ENCODE assay signal across 28 cellular contexts in genomic region chr21:38859852-38860251, GRCh38. TPM values are rescaled to one million over a fixed set of nuclear protein-coding genes. Genes with fewer than 3 reads are reported as not detected.
A peak's percentile ranks its signal among the peaks of the same experiment; 100 is the strongest.
DNase-seq lines count a peak whose midpoint lies in the region; ATAC-seq and TF ChIP-seq lines count a peak whose summit lies in the region.
"Had no signal": no experiment of that assay in that cellular context is flagged by ENCODE, and none has a peak within 500 bp of the region (broad histone marks: within the 10 kb centered on the region; RNA-seq: fewer than 3 reads in every experiment).

No MANE protein-coding gene starts in this region.

- H3K9ac ChIP-seq in mammary epithelial cell (ENCODE audit: insufficient read depth, low read length): no peak overlapping the region

- no peak overlapping the region for H3K4me2 ChIP-seq in mammary epithelial cell (ENCODE audit: insufficient read depth, low read depth, low read length)

- BruUV-seq in mammary epithelial cell (replicated peaks; lab: Mats Ljungman, UMichigan) (no TSS peak), MCF 10A (replicated peaks; lab: Mats Ljungman, UMichigan) (no TSS peak)

- H3K9me3 Mint-ChIP-seq in MCF 10A (ENCODE audit: unreplicated experiment): no peaks in the 10 kb centered on the region
- H3K9me3 Mint-ChIP-seq in natural killer cell treated with Interleukin-12 subunit alpha and Interleukin-12 subunit beta and Interleukin-15 and Interleukin-18, amount 100 ng/mL, for 72 hours: no peaks in the 10 kb centered on the region
- H3K9me3 Mint-ChIP-seq in CD8-positive, alpha-beta T cell: no peaks in the 10 kb centered on the region
- H3K9me3 Mint-ChIP-seq: activated CD8-positive, alpha-beta T cell treated with anti-CD3 and anti-CD28 coated beads for 36 hours; activated naive CD4-positive, alpha-beta T cell treated with anti-CD3 and anti-CD28 coated beads, Interleukin-2, amount 50 U/mL, for 24 hours; activated T-helper 2 cell treated with anti-CD3 and anti-CD28 coated beads, Interferon-gamma antibody, Interleukin-2, Interleukin-4, amounts not matched to agents 10 μg/mL and 5 μg/mL and 100 μg/mL, durations not matched to agents 14 hours and 24 hours and 36 hours; IgD-negative memory B cell; immature natural killer cell; nephron progenitor cell had no signal

- intact Hi-C loops in mammary epithelial cell (cut with micrococcal nuclease): no loop called here
- intact Hi-C loops in MCF 10A (cut with micrococcal nuclease): no loop called here
- intact Hi-C loops in CD8-positive, alpha-beta T cell (cut with DNase I, micrococcal nuclease): no loop called here

- no peaks in the 10 kb centered on the region for H3K27me3 Mint-ChIP-seq in MCF 10A (ENCODE audit: insufficient read depth, unreplicated experiment)
- peaks cover 36 to 46% of the 10 kb centered on the region in 2 donors for H3K27me3 Mint-ChIP-seq in natural killer cell treated with Interleukin-12 subunit alpha and Interleukin-12 subunit beta and Interleukin-15 and Interleukin-18, amount 100 ng/mL, for 72 hours
- H3K27me3 Mint-ChIP-seq in CD8-positive, alpha-beta T cell (ENCODE audit: low read depth): peaks cover 4% of the 10 kb centered on the region

- WGBS in mammary epithelial cell (ENCODE audit: low coverage, missing lambda C conversion rate): 74% methylated on average over 5 of the region's 5 CpGs

- H3K36me3 ChIP-seq in mammary epithelial cell (ENCODE audit: insufficient read depth, low read length): no peaks in the 10 kb centered on the region
- H3K36me3 ChIP-seq in CD8-positive, alpha-beta T cell (ENCODE audit: insufficient read depth, low read length): no peaks in the 10 kb centered on the region
- H3K36me3 ChIP-seq: BE2C, suprapubic skin, upper lobe of right lung had no signal

- no peaks in the 10 kb centered on the region for H3K4me1 ChIP-seq in mammary epithelial cell (ENCODE audit: insufficient read depth, low read length)
- H3K4me1 ChIP-seq in CD8-positive, alpha-beta T cell (ENCODE audit: insufficient read depth, low read length): peaks cover 4% of the 10 kb centered on the region

- no peak overlapping the region for H2AFZ ChIP-seq in mammary epithelial cell (ENCODE audit: low read depth, low read length)

- peaks cover 9% of the 10 kb centered on the region for H3K4me1 Mint-ChIP-seq in MCF 10A (ENCODE audit: insufficient read depth, unreplicated experiment)
- H3K4me1 Mint-ChIP-seq in natural killer cell treated with Interleukin-12 subunit alpha and Interleukin-12 subunit beta and Interleukin-15 and Interleukin-18, amount 100 ng/mL, for 72 hours (ENCODE audit: low read depth in 2 of 2): peaks cover 0 to 10% of the 10 kb centered on the region in 2 donors
- peaks cover 7% of the 10 kb centered on the region for H3K4me1 Mint-ChIP-seq in CD8-positive, alpha-beta T cell (ENCODE audit: low read depth)
- H3K4me1 Mint-ChIP-seq: activated naive CD4-positive, alpha-beta T cell treated with anti-CD3 and anti-CD28 coated beads, Interleukin-2, amount 50 U/mL, for 24 hours had no signal

- in situ Hi-C loops in mammary epithelial cell (cut with MboI; ENCODE audit: low sequenced_read_pairs in 2 of 2): no loop called here

- no peaks in the 10 kb centered on the region for H3K27me3 ChIP-seq in mammary epithelial cell (ENCODE audit: insufficient read depth, low read length)
- H3K27me3 ChIP-seq in CD8-positive, alpha-beta T cell (ENCODE audit: insufficient read depth, low read length): no peaks in the 10 kb centered on the region
- H3K27me3 ChIP-seq: BE2C, suprapubic skin, upper lobe of right lung had no signal

- no peaks in the 10 kb centered on the region for H4K20me1 ChIP-seq in mammary epithelial cell (ENCODE audit: insufficient read depth, low read length)

- CTCF ChIA-PET in mammary epithelial cell (lab: Charles Lee; ENCODE audit: low non-redundant PET): interaction anchor here (0.6 to 0.9 kb wide), 2 partner anchors 18 to 192 kb away, joined by 3 to 6 read pairs; no protein-coding TSS in a partner anchor
- CTCF ChIA-PET in MCF 10A (lab: Yijun Ruan, JAX): interaction anchor here (0.7 kb wide), 1 partner anchor 179 kb away, joined by 3 read pairs; no protein-coding TSS in a partner anchor
- CTCF ChIA-PET in RWPE1 (lab: Yijun Ruan, JAX): no interaction called here
- CTCF ChIA-PET in CD8-positive, alpha-beta T cell (lab: Charles Lee): no interaction called here

- H3K4me3 Mint-ChIP-seq in MCF 10A (ENCODE audit: unreplicated experiment): no peak overlapping the region
- H3K4me3 Mint-ChIP-seq in natural killer cell treated with Interleukin-12 subunit alpha and Interleukin-12 subunit beta and Interleukin-15 and Interleukin-18, amount 100 ng/mL, for 72 hours: no peak overlapping the region
- H3K4me3 Mint-ChIP-seq in CD8-positive, alpha-beta T cell: no peak overlapping the region
- H3K4me3 Mint-ChIP-seq: activated CD8-positive, alpha-beta T cell treated with anti-CD3 and anti-CD28 coated beads for 36 hours; activated naive CD4-positive, alpha-beta T cell treated with anti-CD3 and anti-CD28 coated beads, Interleukin-2, amount 50 U/mL, for 24 hours; IgD-negative memory B cell; immature natural killer cell; nephron progenitor cell had no signal

- dilution Hi-C loops in mammary epithelial cell (cut with HindIII; ENCODE audit: low sequenced_read_pairs): no loop called here

- H3K27ac ChIP-seq in mammary epithelial cell (ENCODE audit: insufficient read depth, low read depth, low read length): no peak overlapping the region
- no peak overlapping the region for H3K27ac ChIP-seq in RWPE1
- no peak overlapping the region for H3K27ac ChIP-seq in epithelial cell of prostate
- no peak overlapping the region for H3K27ac ChIP-seq in CD8-positive, alpha-beta T cell (ENCODE audit: low read depth, low read length)
- H3K27ac ChIP-seq: skin epidermis, suprapubic skin, upper lobe of right lung had no signal

- TF ChIP-seq CTCF in mammary epithelial cell (conservative IDR thresholded peaks at IDR 0.05 in 1 of 2, IDR thresholded peaks at IDR 0.05 in 1 of 2; ENCODE audit: extremely low read depth in 1 of 2, insufficient read depth in 1 of 2, low read depth in 1 of 2, low read length in 2 of 2) (no peak), MCF 10A (IDR thresholded peaks at IDR 0.05; ENCODE audit: unreplicated experiment) (no peak), RWPE1 (conservative IDR thresholded peaks at IDR 0.05; ENCODE audit: low read depth) (no peak)
- TF ChIP-seq CTCF in CD8-positive, alpha-beta T cell (IDR thresholded peaks at IDR 0.05): no peak

- H3K9me3 ChIP-seq in mammary epithelial cell (replicated peaks; ENCODE audit: insufficient read depth, low read length): no peaks in the 10 kb centered on the region
- no peaks in the 10 kb centered on the region for H3K9me3 ChIP-seq in CD8-positive, alpha-beta T cell (ENCODE audit: low read length)
- H3K9me3 ChIP-seq: BE2C, suprapubic skin, upper lobe of right lung had no signal

- ATAC-seq in natural killer cell treated with Interleukin-12 subunit alpha and Interleukin-12 subunit beta and Interleukin-15 and Interleukin-18, amount 100 ng/mL, for 72 hours: no peak
- ATAC-seq in CD8-positive, alpha-beta T cell: no peak
- ATAC-seq: activated CD8-positive, alpha-beta T cell treated with anti-CD3 and anti-CD28 coated beads for 36 hours; GM12878; HCT116; left colon; upper lobe of right lung had no signal

- DNase-seq in mammary epithelial cell: peak; percentile 68
- DNase-seq in MCF 10A (ENCODE audit: unreplicated experiment): no peak
- peak; percentile 17 for DNase-seq in RWPE1 (ENCODE audit: low spot score)
- peak; percentile 33 for DNase-seq in epithelial cell of prostate (ENCODE audit: low read depth, low spot score)
- no peak for DNase-seq in natural killer cell treated with Interleukin-12 subunit alpha and Interleukin-12 subunit beta and Interleukin-15 and Interleukin-18, amount 100 ng/mL, for 72 hours (ENCODE audit: low spot score)
- DNase-seq in CD8-positive, alpha-beta T cell: no peak
- no peak for DNase-seq in AML-193 (lab: John Stamatoyannopoulos, UW)
- DNase-seq in stimulated activated CD4-positive, alpha-beta T cell treated with anti-CD3 and anti-CD28 coated beads, Interleukin-2, amount 100 ng/mL, for 24 hours: no peak
- DNase-seq: activated CD8-positive, alpha-beta memory T cell treated with anti-CD3 and anti-CD28 coated beads, Interleukin-2, amount 50 U/mL, for 48 hours; activated CD8-positive, alpha-beta T cell treated with anti-CD3 and anti-CD28 coated beads for 36 hours; BE2C; DMS153; immature natural killer cell; left colon; NCI-H1092 treated with DMSO at 0.1 percent for 48 hours; NCI-H187 treated with DMSO at 0.1 percent for 48 hours; NCI-H510A treated with DMSO at 0.1 percent for 48 hours; nephron progenitor cell; retina; stimulated activated naive CD4-positive, alpha-beta T cell treated with Interleukin-2 at 50 U/mL for 16 hours; upper lobe of right lung had no signal

- peaks cover 11% of the 10 kb centered on the region for H3K36me3 Mint-ChIP-seq in MCF 10A (ENCODE audit: insufficient read depth, unreplicated experiment)
- no peaks in the 10 kb centered on the region for H3K36me3 Mint-ChIP-seq in natural killer cell treated with Interleukin-12 subunit alpha and Interleukin-12 subunit beta and Interleukin-15 and Interleukin-18, amount 100 ng/mL, for 72 hours
- H3K36me3 Mint-ChIP-seq in CD8-positive, alpha-beta T cell: no peaks in the 10 kb centered on the region
- H3K36me3 Mint-ChIP-seq: activated naive CD4-positive, alpha-beta T cell treated with anti-CD3 and anti-CD28 coated beads, Interleukin-2, amount 50 U/mL, for 24 hours; immature natural killer cell had no signal

- H3K27ac Mint-ChIP-seq in MCF 10A (ENCODE audit: low read depth, unreplicated experiment): no peak overlapping the region
- no peak overlapping the region for H3K27ac Mint-ChIP-seq in natural killer cell treated with Interleukin-12 subunit alpha and Interleukin-12 subunit beta and Interleukin-15 and Interleukin-18, amount 100 ng/mL, for 72 hours
- H3K27ac Mint-ChIP-seq in CD8-positive, alpha-beta T cell: no peak overlapping the region
- H3K27ac Mint-ChIP-seq: activated CD8-positive, alpha-beta T cell treated with anti-CD3 and anti-CD28 coated beads for 36 hours; activated naive CD4-positive, alpha-beta T cell treated with anti-CD3 and anti-CD28 coated beads, Interleukin-2, amount 50 U/mL, for 24 hours; activated T-helper 2 cell treated with anti-CD3 and anti-CD28 coated beads, Interferon-gamma antibody, Interleukin-2, Interleukin-4, amounts not matched to agents 10 μg/mL and 5 μg/mL and 100 μg/mL, durations not matched to agents 14 hours and 24 hours and 36 hours; immature natural killer cell; nephron progenitor cell had no signal

- no peak overlapping the region for H3K4me3 ChIP-seq in mammary epithelial cell (replicated peaks in 1 of 3; ENCODE audit: insufficient read depth in 1 of 3, low read depth in 2 of 3, low read length in 3 of 3)
- H3K4me3 ChIP-seq in CD8-positive, alpha-beta T cell (ENCODE audit: low read depth, low read length): no peak overlapping the region
- H3K4me3 ChIP-seq: GM12878, skin epidermis, suprapubic skin, upper lobe of right lung had no signal

- H3K79me2 ChIP-seq in mammary epithelial cell (ENCODE audit: insufficient read depth, low read length): no peaks in the 10 kb centered on the region

- POLR2A ChIA-PET in MCF 10A (lab: Yijun Ruan, JAX): interaction anchor here (0.9 kb wide), 2 partner anchors 14 to 28 kb away, joined by 3 to 4 read pairs; no protein-coding TSS in a partner anchor
- POLR2A ChIA-PET in RWPE1 (lab: Yijun Ruan, JAX; ENCODE audit: low non-redundant PET): no interaction called here
- POLR2A ChIA-PET in CD8-positive, alpha-beta T cell (lab: Charles Lee): no interaction called here

RNA-seq across cellular contexts. Expression of gene ETS2, which starts 54.1 kb away (rescaled TPM):
- total RNA-seq in mammary epithelial cell (10 to 100 TPM; 60.3 to 62.3 TPM), MCF 10A (2022) (109 and 126 TPM in 2 replicates)
- polyA plus RNA-seq in mammary epithelial cell: 21.9 TPM
- 27.6 TPM for polyA minus RNA-seq in mammary epithelial cell
- total RNA-seq in natural killer cell treated with Interleukin-12 subunit alpha and Interleukin-12 subunit beta and Interleukin-15 and Interleukin-18, amount 100 ng/mL, for 72 hours: 10 to 100 TPM; 22.9 to 25.2 TPM
- total RNA-seq in CD8-positive, alpha-beta T cell: 10 to 100 TPM in 1 of 2 experiments, 1 to 10 TPM in 1; 8.1 to 10.0 TPM

Comparison
In these comparisons a context has a peak if more than half of its experiments do, and no peak if none do; other contexts are left out.
1. DNase-seq: peak in mammary epithelial cell (single experiment), RWPE1 (single experiment) and epithelial cell of prostate (single experiment); none in MCF 10A (single experiment), natural killer cell treated with Interleukin-12 subunit alpha and Interleukin-12 subunit beta and Interleukin-15 and Interleukin-18, amount 100 ng/mL, for 72 hours (single experiment), CD8-positive, alpha-beta T cell (0 of 7), AML-193 (0 of 2) and stimulated activated CD4-positive, alpha-beta T cell treated with anti-CD3 and anti-CD28 coated beads, Interleukin-2, amount 100 ng/mL, for 24 hours (0 of 2).
2. CTCF ChIA-PET loops: an anchor here in mammary epithelial cell (0.6 to 0.9 kb wide) and MCF 10A (0.7 kb wide); none called in RWPE1 and CD8-positive, alpha-beta T cell.